ENCODE assay signal across 12 cellular contexts in genomic region chr10:90481326-90481923, GRCh38.
"Had no signal": no experiment of that assay in that cellular context is flagged by ENCODE, and none has a peak within 500 bp of the region (broad histone marks: within the 10 kb centered on the region; RNA-seq: fewer than 3 reads in every experiment).

No MANE protein-coding gene starts in this region.

- H3K36me3 Mint-ChIP-seq: naive thymus-derived CD4-positive, alpha-beta T cell; type B pancreatic cell had no signal

- H3K9me3 Mint-ChIP-seq: endodermal cell, nephron progenitor cell, type B pancreatic cell had no signal

- H3K27me3 Mint-ChIP-seq: naive thymus-derived CD4-positive, alpha-beta T cell; type B pancreatic cell had no signal

- H3K27ac Mint-ChIP-seq: endodermal cell; naive thymus-derived CD4-positive, alpha-beta T cell; nephron progenitor cell; type B pancreatic cell had no signal

- H3K4me3 Mint-ChIP-seq: endodermal cell; naive thymus-derived CD4-positive, alpha-beta T cell; nephron progenitor cell; type B pancreatic cell had no signal

- H3K4me1 ChIP-seq: heart left ventricle had no signal

- H3K27ac ChIP-seq: coronary artery, heart left ventricle had no signal

- H3K36me3 ChIP-seq: heart left ventricle had no signal

- H3K4me1 Mint-ChIP-seq: naive thymus-derived CD4-positive, alpha-beta T cell had no signal

- H3K9me3 ChIP-seq: heart left ventricle had no signal

- H3K4me3 ChIP-seq: coronary artery, heart left ventricle had no signal

- DNase-seq: effector CD4-positive, alpha-beta T cell; endodermal cell; heart left ventricle; hippocampal formation; kidney glomerular epithelial cell; naive thymus-derived CD4-positive, alpha-beta T cell; nephron progenitor cell; posterior cingulate gyrus; stimulated activated naive CD4-positive, alpha-beta T cell had no signal

- ATAC-seq: heart left ventricle; naive thymus-derived CD4-positive, alpha-beta T cell; sciatic nerve had no signal

- H3K27me3 ChIP-seq: heart left ventricle had no signal
